In the genomic region with DNA sequence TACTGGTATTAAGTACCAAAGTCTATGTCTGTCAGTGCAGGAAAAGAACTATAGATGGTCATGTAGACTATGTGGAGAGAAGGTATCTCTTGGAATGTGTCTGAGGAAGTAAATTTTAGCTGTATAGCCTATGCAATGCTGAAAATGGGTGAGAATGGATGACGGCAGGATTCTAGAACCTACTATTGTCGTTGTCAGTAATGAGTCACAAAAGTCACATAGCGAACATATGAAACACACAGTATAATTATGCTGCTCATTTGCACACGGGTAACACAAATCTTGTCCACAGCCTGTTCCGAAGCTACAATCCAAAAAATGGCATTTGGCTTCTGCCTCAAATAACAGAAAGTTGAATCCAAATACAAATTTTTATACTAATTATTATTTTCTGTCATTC, we compare ENCODE assay signal across 11 cellular contexts. TPM values are rescaled to one million over a fixed set of nuclear protein-coding genes. Genes with fewer than 3 reads are reported as not detected.
DNase-seq lines count a peak whose midpoint lies in the region; ATAC-seq, FAIRE-seq and TF ChIP-seq lines count a peak whose summit lies in the region.
"Had no signal": no experiment of that assay in that cellular context is flagged by ENCODE, and none has a peak within 500 bp of the region (broad histone marks: within the 10 kb centered on the region; RNA-seq: fewer than 3 reads in every experiment).

No MANE protein-coding gene starts in this region.

- no peak overlapping the region for H3K4me3 Mint-ChIP-seq in activated CD8-positive, alpha-beta T cell treated with anti-CD3 and anti-CD28 coated beads, Interleukin-2, amount 10 ng/mL, durations not matched to agents 7 days and 5 days
- H3K4me3 Mint-ChIP-seq in activated CD8-positive, alpha-beta T cell treated with anti-CD3 and anti-CD28 coated beads for 36 hours = no peak overlapping the region
- H3K4me3 Mint-ChIP-seq in activated B cell treated with CpG ODN at 0.5 μM for 24 hours = no peak overlapping the region

- CTCF ChIA-PET in activated CD8-positive, alpha-beta T cell treated with anti-CD3 and anti-CD28 coated beads, Interleukin-2, amount 10 ng/mL, durations not matched to agents 7 days and 5 days (lab: Charles Lee) = interaction anchor here (0.8 to 7.5 kb wide), 40 partner anchors 10 to 677 kb away, joined by 3 to 86 read pairs (median 6); partner anchors contain the start of gene KMT2E
- CTCF ChIA-PET in activated CD8-positive, alpha-beta T cell treated with anti-CD3 and anti-CD28 coated beads for 36 hours (lab: Charles Lee) = interaction anchor here (0.7 to 16.8 kb wide), 29 partner anchors 8 to 164 kb away, joined by 3 to 210 read pairs (median 7); partner anchors contain the start of gene KMT2E
- CTCF ChIA-PET in activated B cell treated with CpG ODN at 0.5 μM for 24 hours (lab: Charles Lee) = interaction anchor here (0.9 to 7.8 kb wide), 25 partner anchors 10 to 609 kb away, joined by 3 to 117 read pairs (median 9); partner anchors contain the start of gene KMT2E

- intact Hi-C loops in activated CD8-positive, alpha-beta T cell treated with anti-CD3 and anti-CD28 coated beads for 36 hours (cut with micrococcal nuclease) = loop anchor here (2.0 to 10.0 kb wide), 4 partner anchors 33 to 354 kb away; no protein-coding TSS in a partner anchor
- intact Hi-C loops in activated B cell treated with CpG ODN at 0.5 μM for 24 hours (cut with micrococcal nuclease) = loop anchor here (2.0 kb wide), 4 partner anchors 20 to 450 kb away; no protein-coding TSS in a partner anchor
- intact Hi-C loops in spleen (cut with DNase I; ENCODE audit: low total_unique reads) = loop anchor here (5.0 kb wide), 1 partner anchor 37 kb away; no protein-coding TSS in a partner anchor

- no peak overlapping the region for H3K27ac Mint-ChIP-seq in activated CD8-positive, alpha-beta T cell treated with anti-CD3 and anti-CD28 coated beads, Interleukin-2, amount 10 ng/mL, durations not matched to agents 7 days and 5 days
- H3K27ac Mint-ChIP-seq in activated CD8-positive, alpha-beta T cell treated with anti-CD3 and anti-CD28 coated beads for 36 hours = no peak overlapping the region
- H3K27ac Mint-ChIP-seq in activated B cell treated with CpG ODN at 0.5 μM for 24 hours = peak overlapping the region; percentile 76

- peak; percentile 17 for DNase-seq in activated CD8-positive, alpha-beta T cell treated with anti-CD3 and anti-CD28 coated beads, Interleukin-2, amount 10 ng/mL, durations not matched to agents 7 days and 5 days
- no peak for DNase-seq in activated CD8-positive, alpha-beta T cell treated with anti-CD3 and anti-CD28 coated beads for 36 hours
- DNase-seq in activated B cell treated with CpG ODN at 0.5 μM for 24 hours (no peak), fibroblast of mammary gland (ENCODE audit: low read depth) (peak; percentile 69), spleen (no peak), NCI-H1694 (lab: John Stamatoyannopoulos, UW) (no peak), small intestine (no peak), NCI-H1694 treated with DMSO at 0.1 percent for 48 hours (lab: John Stamatoyannopoulos, UW) (no peak)

- no peak for TF ChIP-seq POLR2A in spleen (IDR thresholded peaks at IDR 0.05)

- H3K36me3 Mint-ChIP-seq in activated CD8-positive, alpha-beta T cell treated with anti-CD3 and anti-CD28 coated beads, Interleukin-2, amount 10 ng/mL, durations not matched to agents 7 days and 5 days (ENCODE audit: low read depth) = peaks cover 19% of the 10 kb centered on the region
- peaks cover 2% of the 10 kb centered on the region for H3K36me3 Mint-ChIP-seq in activated CD8-positive, alpha-beta T cell treated with anti-CD3 and anti-CD28 coated beads for 36 hours (ENCODE audit: low read depth)
- peaks cover 30% of the 10 kb centered on the region for H3K36me3 Mint-ChIP-seq in activated B cell treated with CpG ODN at 0.5 μM for 24 hours (ENCODE audit: low read depth)

- POLR2A ChIA-PET in activated CD8-positive, alpha-beta T cell treated with anti-CD3 and anti-CD28 coated beads, Interleukin-2, amount 10 ng/mL, durations not matched to agents 7 days and 5 days (lab: Charles Lee) = interaction anchor here (0.5 to 10.9 kb wide), 4 partner anchors 23 to 50 kb away, joined by 3 to 373 read pairs (median 50); partner anchors contain the start of gene KMT2E
- POLR2A ChIA-PET in activated CD8-positive, alpha-beta T cell treated with anti-CD3 and anti-CD28 coated beads for 36 hours (lab: Charles Lee) = interaction anchor here (1.5 to 12.5 kb wide), 2 partner anchors 33 to 40 kb away, joined by 6 to 186 read pairs; partner anchors contain the start of gene KMT2E
- POLR2A ChIA-PET in activated B cell treated with CpG ODN at 0.5 μM for 24 hours (lab: Charles Lee) = interaction anchor here (1.1 to 16.0 kb wide), 7 partner anchors 20 to 55 kb away, joined by 3 to 545 read pairs (median 10); partner anchors contain the start of gene KMT2E

- H3K27me3 Mint-ChIP-seq in activated CD8-positive, alpha-beta T cell treated with anti-CD3 and anti-CD28 coated beads, Interleukin-2, amount 10 ng/mL, durations not matched to agents 7 days and 5 days (ENCODE audit: low read depth) = no peaks in the 10 kb centered on the region
- no peaks in the 10 kb centered on the region for H3K27me3 Mint-ChIP-seq in activated CD8-positive, alpha-beta T cell treated with anti-CD3 and anti-CD28 coated beads for 36 hours
- no peaks in the 10 kb centered on the region for H3K27me3 Mint-ChIP-seq in activated B cell treated with CpG ODN at 0.5 μM for 24 hours

- no peak for ATAC-seq in activated CD8-positive, alpha-beta T cell treated with anti-CD3 and anti-CD28 coated beads, Interleukin-2, amount 10 ng/mL, durations not matched to agents 7 days and 5 days
- ATAC-seq in activated CD8-positive, alpha-beta T cell treated with anti-CD3 and anti-CD28 coated beads for 36 hours = no peak
- no peak for ATAC-seq in activated B cell treated with CpG ODN at 0.5 μM for 24 hours (ENCODE audit: low read depth)
- ATAC-seq: A549, HCT116 had no signal

- no peaks in the 10 kb centered on the region for H3K36me3 ChIP-seq in spleen
- no peaks in the 10 kb centered on the region for H3K36me3 ChIP-seq in small intestine (ENCODE audit: control insufficient read depth in 2 of 2, insufficient read depth in 2 of 2, low read length in 2 of 2)
- H3K36me3 ChIP-seq: thoracic aorta had no signal

- WGBS in spleen, 5 donors = 76 to 91% (median 87%) methylated on average over 5 of the region's 5 CpGs
- 80 to 83% (median 82%) methylated on average over 5 of the region's 5 CpGs for WGBS in small intestine, 3 donors

- H3K4me1 ChIP-seq in spleen (peaks cover 38 to 64% (median 46%) of the 10 kb centered on the region in 6 donors), small intestine (ENCODE audit: control insufficient read depth in 2 of 2, insufficient read depth in 1 of 2, low read depth in 1 of 2, low read length in 1 of 2) (peaks cover 0 to 18% of the 10 kb centered on the region in 2 donors)

- H3K4me1 Mint-ChIP-seq in activated CD8-positive, alpha-beta T cell treated with anti-CD3 and anti-CD28 coated beads, Interleukin-2, amount 10 ng/mL, durations not matched to agents 7 days and 5 days (ENCODE audit: low read depth) = peaks cover 47% of the 10 kb centered on the region
- peaks cover 50% of the 10 kb centered on the region for H3K4me1 Mint-ChIP-seq in activated CD8-positive, alpha-beta T cell treated with anti-CD3 and anti-CD28 coated beads for 36 hours (ENCODE audit: low read depth)
- peaks cover 69% of the 10 kb centered on the region for H3K4me1 Mint-ChIP-seq in activated B cell treated with CpG ODN at 0.5 μM for 24 hours

- no peak overlapping the region for H3K4me3 ChIP-seq in fibroblast of mammary gland (ENCODE audit: control insufficient read depth, low read depth, low read length)
- no peak overlapping the region for H3K4me3 ChIP-seq in spleen
- H3K4me3 ChIP-seq in small intestine (ENCODE audit: low read depth in 1 of 2, low read length in 2 of 2) = no peak overlapping the region
- H3K4me3 ChIP-seq: A549, thoracic aorta had no signal

- FAIRE-seq in small intestine (lab: Jason Lieb, UNC) = no peak
- FAIRE-seq: A549 had no signal

- H3K9me3 ChIP-seq in spleen (no peaks in the 10 kb centered on the region), small intestine (ENCODE audit: control insufficient read depth, low read depth) (no peaks in the 10 kb centered on the region)
- H3K9me3 ChIP-seq: A549, thoracic aorta had no signal

- no peaks in the 10 kb centered on the region for H3K27me3 ChIP-seq in spleen (replicated peaks in 1 of 7)
- no peaks in the 10 kb centered on the region for H3K27me3 ChIP-seq in small intestine (ENCODE audit: control insufficient read depth in 2 of 2, insufficient read depth in 2 of 2, low read length in 2 of 2)

- no peak for TF ChIP-seq CTCF in activated CD8-positive, alpha-beta T cell treated with anti-CD3 and anti-CD28 coated beads for 36 hours (IDR thresholded peaks at IDR 0.05)
- TF ChIP-seq CTCF in activated B cell treated with CpG ODN at 0.5 μM for 24 hours (IDR thresholded peaks at IDR 0.05) = no peak
- no peak for TF ChIP-seq CTCF in fibroblast of mammary gland (conservative IDR thresholded peaks at IDR 0.05; ENCODE audit: control insufficient read depth, insufficient read depth, low read depth, low read length)
- no peak for TF ChIP-seq CTCF in spleen (IDR thresholded peaks at IDR 0.05 in 8 of 11, conservative IDR thresholded peaks at IDR 0.05 in 3 of 11)

- H3K9me3 Mint-ChIP-seq in activated CD8-positive, alpha-beta T cell treated with anti-CD3 and anti-CD28 coated beads, Interleukin-2, amount 10 ng/mL, durations not matched to agents 7 days and 5 days (ENCODE audit: insufficient read depth) = no peaks in the 10 kb centered on the region
- no peaks in the 10 kb centered on the region for H3K9me3 Mint-ChIP-seq in activated CD8-positive, alpha-beta T cell treated with anti-CD3 and anti-CD28 coated beads for 36 hours
- H3K9me3 Mint-ChIP-seq in activated B cell treated with CpG ODN at 0.5 μM for 24 hours = no peaks in the 10 kb centered on the region

- peak overlapping the region in 5 of 8 donors; percentile 4 to 98 (median 96) for H3K27ac ChIP-seq in spleen
- H3K27ac ChIP-seq in small intestine (ENCODE audit: low read depth in 1 of 2, low read length in 1 of 2) = peak overlapping the region in 1 of 2 donors; percentile 34
- H3K27ac ChIP-seq: A549 had no signal

RNA-seq across cellular contexts. Expression of gene KMT2E, which starts 33.6 kb away (rescaled TPM):
- 100 to 1,000 TPM in 1 of 2 experiments, 10 to 100 TPM in 1; 95.1 to 105 TPM for total RNA-seq in activated CD8-positive, alpha-beta T cell treated with anti-CD3 and anti-CD28 coated beads, Interleukin-2, amount 10 ng/mL, durations not matched to agents 7 days and 5 days
- total RNA-seq in activated CD8-positive, alpha-beta T cell treated with anti-CD3 and anti-CD28 coated beads for 36 hours = 10 to 100 TPM; 94.7 to 98.4 TPM
- 164 and 183 TPM in 2 replicates for total RNA-seq in activated B cell treated with CpG ODN at 0.5 μM for 24 hours
- 100 to 1,000 TPM; 132 to 215 (median 140) TPM for total RNA-seq in spleen
- polyA plus RNA-seq in spleen = 10 to 100 TPM; 11.5 to 20.4 (median 14.5) TPM
- polyA plus RNA-seq in small intestine = 10 to 100 TPM; 11.1 to 20.0 (median 12.5) TPM

Comparison
In these comparisons a context has a peak if more than half of its experiments do, and no peak if none do; other contexts are left out.
1. DNase-seq: peak in activated CD8-positive, alpha-beta T cell treated with anti-CD3 and anti-CD28 coated beads, Interleukin-2, amount 10 ng/mL, durations not matched to agents 7 days and 5 days (single experiment) and fibroblast of mammary gland (single experiment); none in activated CD8-positive, alpha-beta T cell treated with anti-CD3 and anti-CD28 coated beads for 36 hours (single experiment), activated B cell treated with CpG ODN at 0.5 μM for 24 hours (single experiment), spleen (single experiment), NCI-H1694 (single experiment), small intestine (single experiment) and NCI-H1694 treated with DMSO at 0.1 percent for 48 hours (single experiment).